In genomic region chr14:71693373-71693772, GRCh38 we compare ENCODE assay signal across 14 cellular contexts.
DNase-seq lines count a peak whose midpoint lies in the region; ATAC-seq, FAIRE-seq and TF ChIP-seq lines count a peak whose summit lies in the region.
"Had no signal": no experiment of that assay in that cellular context is flagged by ENCODE, and none has a peak within 500 bp of the region (broad histone marks: within the 10 kb centered on the region; RNA-seq: fewer than 3 reads in every experiment).

No MANE protein-coding gene starts in this region.

- H3K4me1 Mint-ChIP-seq in naive thymus-derived CD4-positive, alpha-beta T cell, result peaks cover 5 to 45% (median 24%) of the 10 kb centered on the region in 7 donors

- H3K36me3 Mint-ChIP-seq in naive thymus-derived CD4-positive, alpha-beta T cell, result peaks cover 15 to 57% (median 48%) of the 10 kb centered on the region in 5 donors

- H3K27ac ChIP-seq in naive thymus-derived CD4-positive, alpha-beta T cell (ENCODE audit: low read depth, low read length), result no peak overlapping the region

- DNase-seq in AG09319 (ENCODE audit: extremely low read depth, low read depth) (peak; percentile 68), HFF-Myc (ENCODE audit: extremely low read depth, low read depth) (peak; percentile 91), bronchial epithelial cell (ENCODE audit: low read depth) (peak; percentile 38), DMS114 treated with DMSO at 0.1 percent for 48 hours (lab: John Stamatoyannopoulos, UW; ENCODE audit: unreplicated experiment) (no peak), head of caudate nucleus (no peak)
- DNase-seq in naive thymus-derived CD4-positive, alpha-beta T cell, result peak in 7 of 9 donors; percentile 12 to 50 (median 24)
- DNase-seq in activated effector memory CD4-positive, alpha-beta T cell treated with anti-CD3 and anti-CD28 coated beads, Interleukin-2, amount 50 U/mL, for 16 hours, result no peak
- DNase-seq: activated naive CD8-positive, alpha-beta T cell treated with anti-CD3 and anti-CD28 coated beads, Interleukin-2, amount 10 ng/mL, durations not matched to agents 7 days and 5 days; cortex of kidney; stimulated activated CD4-positive, alpha-beta T cell treated with anti-CD3 and anti-CD28 coated beads, Interleukin-4, amount 100 ng/mL, for 4 hours; stimulated activated naive B cell treated with anti-CD40 and anti-IgM and Interleukin-4, amounts not matched to agents 10 μg/mL and 1 μg/mL and 100 μg/mL, for 72 hours had no signal

- no peak for FAIRE-seq in bronchial epithelial cell (lab: Jason Lieb, UNC)
- FAIRE-seq: islet of Langerhans had no signal

- intact Hi-C loops in naive thymus-derived CD4-positive, alpha-beta T cell (cut with micrococcal nuclease), result no loop called here
- intact Hi-C loops in head of caudate nucleus (cut with DNase I), result no loop called here

- peak overlapping the region in 6 of 10 donors; percentile 4 to 41 (median 32) for H3K4me3 Mint-ChIP-seq in naive thymus-derived CD4-positive, alpha-beta T cell
- H3K4me3 Mint-ChIP-seq: activated naive CD8-positive, alpha-beta T cell treated with anti-CD3 and anti-CD28 coated beads, Interleukin-2, amount 10 ng/mL, durations not matched to agents 7 days and 5 days; stimulated activated naive B cell treated with anti-CD40 and anti-IgM and Interleukin-4, amounts not matched to agents 10 μg/mL and 1 μg/mL and 100 μg/mL, for 72 hours had no signal

- peak overlapping the region in 5 of 9 donors; percentile 6 to 70 (median 48) for H3K27ac Mint-ChIP-seq in naive thymus-derived CD4-positive, alpha-beta T cell
- H3K27ac Mint-ChIP-seq: activated naive CD8-positive, alpha-beta T cell treated with anti-CD3 and anti-CD28 coated beads, Interleukin-2, amount 10 ng/mL, durations not matched to agents 7 days and 5 days; stimulated activated naive B cell treated with anti-CD40 and anti-IgM and Interleukin-4, amounts not matched to agents 10 μg/mL and 1 μg/mL and 100 μg/mL, for 72 hours had no signal

- H3K27me3 Mint-ChIP-seq in naive thymus-derived CD4-positive, alpha-beta T cell, result no peaks in the 10 kb centered on the region
- H3K27me3 Mint-ChIP-seq: activated naive CD8-positive, alpha-beta T cell treated with anti-CD3 and anti-CD28 coated beads, Interleukin-2, amount 10 ng/mL, durations not matched to agents 7 days and 5 days; stimulated activated naive B cell treated with anti-CD40 and anti-IgM and Interleukin-4, amounts not matched to agents 10 μg/mL and 1 μg/mL and 100 μg/mL, for 72 hours had no signal

- CTCF ChIA-PET in naive thymus-derived CD4-positive, alpha-beta T cell (lab: Charles Lee), result interaction anchor here (1.8 kb wide), 1 partner anchor 59 kb away, joined by 4 read pairs; no protein-coding TSS in a partner anchor

- POLR2A ChIA-PET in naive thymus-derived CD4-positive, alpha-beta T cell (lab: Charles Lee), result no interaction called here

- no peaks in the 10 kb centered on the region for H3K27me3 ChIP-seq in bronchial epithelial cell (ENCODE audit: control insufficient read depth, insufficient read depth, low read length)
- no peaks in the 10 kb centered on the region for H3K27me3 ChIP-seq in naive thymus-derived CD4-positive, alpha-beta T cell (ENCODE audit: control insufficient read depth in 2 of 2, insufficient read depth in 2 of 2, low read length in 2 of 2)
- H3K27me3 ChIP-seq: gastroesophageal sphincter had no signal

- no peaks in the 10 kb centered on the region for H3K9me3 ChIP-seq in naive thymus-derived CD4-positive, alpha-beta T cell (ENCODE audit: control insufficient read depth in 2 of 3, low read length in 3 of 3)
- H3K9me3 ChIP-seq: gastroesophageal sphincter had no signal

- H3K9me3 Mint-ChIP-seq in naive thymus-derived CD4-positive, alpha-beta T cell, result peaks cover 0 to 3% (median 0%) of the 10 kb centered on the region in 11 donors
- H3K9me3 Mint-ChIP-seq: stimulated activated naive B cell treated with anti-CD40 and anti-IgM and Interleukin-4, amounts not matched to agents 10 μg/mL and 1 μg/mL and 100 μg/mL, for 72 hours had no signal

- H3K36me3 ChIP-seq in bronchial epithelial cell (ENCODE audit: control insufficient read depth, insufficient read depth, low read length), result no peaks in the 10 kb centered on the region
- no peaks in the 10 kb centered on the region for H3K36me3 ChIP-seq in naive thymus-derived CD4-positive, alpha-beta T cell (ENCODE audit: control insufficient read depth in 2 of 3, insufficient read depth in 3 of 3, low read length in 3 of 3)

- H3K4me1 ChIP-seq in naive thymus-derived CD4-positive, alpha-beta T cell (ENCODE audit: control insufficient read depth in 2 of 2, insufficient read depth in 2 of 2, low read length in 2 of 2), result peaks cover 0 to 8% of the 10 kb centered on the region in 2 donors

- TF ChIP-seq CTCF in AG09319 (IDR thresholded peaks at IDR 0.05; ENCODE audit: low read depth, low read length) (no peak), HFF-Myc (IDR thresholded peaks at IDR 0.05; ENCODE audit: low read depth, low read length, missing control alignments) (no peak), bronchial epithelial cell (IDR thresholded peaks at IDR 0.05; ENCODE audit: insufficient read depth, low read length, severe bottlenecking) (no peak)

- ATAC-seq in naive thymus-derived CD4-positive, alpha-beta T cell, result no peak
- no peak for ATAC-seq in HG03378 (IDR thresholded peaks at IDR 0.05; ENCODE audit: unreplicated experiment)
- ATAC-seq: gastroesophageal sphincter; stimulated activated naive B cell treated with anti-CD40 and anti-IgM and Interleukin-4, amounts not matched to agents 10 μg/mL and 1 μg/mL and 100 μg/mL, for 72 hours had no signal

- H3K4me3 ChIP-seq in HFF-Myc (replicated peaks; ENCODE audit: low read depth, low read length) (no peak overlapping the region), bronchial epithelial cell (ENCODE audit: low read depth, low read length) (no peak overlapping the region)
- no peak overlapping the region for H3K4me3 ChIP-seq in naive thymus-derived CD4-positive, alpha-beta T cell (ENCODE audit: low read length)
- H3K4me3 ChIP-seq: gastroesophageal sphincter had no signal

Comparison
In these comparisons a context has a peak if more than half of its experiments do, and no peak if none do; other contexts are left out.
1. DNase-seq: peak in AG09319 (single experiment), HFF-Myc (single experiment), bronchial epithelial cell (single experiment) and naive thymus-derived CD4-positive, alpha-beta T cell (7 of 9); none in activated effector memory CD4-positive, alpha-beta T cell treated with anti-CD3 and anti-CD28 coated beads, Interleukin-2, amount 50 U/mL, for 16 hours (single experiment), DMS114 treated with DMSO at 0.1 percent for 48 hours (single experiment) and head of caudate nucleus (0 of 42).